In genomic region chrX:2502668-2503519, GRCh38 we compare ENCODE assay signal across 12 cellular contexts. TPM values are rescaled to one million over a fixed set of nuclear protein-coding genes. Genes with fewer than 3 reads are reported as not detected.
DNase-seq lines count a peak whose midpoint lies in the region; ATAC-seq, FAIRE-seq and TF ChIP-seq lines count a peak whose summit lies in the region.
"Had no signal": no experiment of that assay in that cellular context is flagged by ENCODE, and none has a peak within 500 bp of the region (broad histone marks: within the 10 kb centered on the region; RNA-seq: fewer than 3 reads in every experiment).

No MANE protein-coding gene starts in this region.

- no peak overlapping the region for H3K56ac ChIP-seq in mesendoderm (ENCODE audit: low read length)

- H2AFZ ChIP-seq in mammary epithelial cell (ENCODE audit: low read depth, low read length), result peak overlapping the region; percentile 8

- H3K9ac ChIP-seq in mammary epithelial cell (ENCODE audit: insufficient read depth, low read length), result no peak overlapping the region
- no peak overlapping the region for H3K9ac ChIP-seq in mesendoderm (ENCODE audit: low read length)

- H3K4me3 Mint-ChIP-seq in type B pancreatic cell, result peak overlapping the region; percentile 48

- dilution Hi-C loops in mammary epithelial cell (cut with HindIII; ENCODE audit: low sequenced_read_pairs), result no loop called here

- peaks cover 12% of the 10 kb centered on the region for H3K4me1 Mint-ChIP-seq in type B pancreatic cell (ENCODE audit: unreplicated experiment)

- no peak overlapping the region for H2BK15ac ChIP-seq in mesendoderm (replicated peaks; ENCODE audit: low read depth)

- CTCF ChIA-PET in mammary epithelial cell (lab: Charles Lee; ENCODE audit: low non-redundant PET), result no interaction called here

- H3K36me3 ChIP-seq in mammary epithelial cell (ENCODE audit: insufficient read depth, low read length) (no peaks in the 10 kb centered on the region), breast epithelium (no peaks in the 10 kb centered on the region), bronchial epithelial cell (ENCODE audit: control insufficient read depth, insufficient read depth, low read length) (no peaks in the 10 kb centered on the region), mesendoderm (ENCODE audit: control insufficient read depth, insufficient read depth, low read length) (no peaks in the 10 kb centered on the region)

- no peak overlapping the region for H3K4me2 ChIP-seq in mammary epithelial cell (ENCODE audit: insufficient read depth, low read depth, low read length)
- no peak overlapping the region for H3K4me2 ChIP-seq in mesendoderm (ENCODE audit: low read length)

- H3K79me2 ChIP-seq in mammary epithelial cell (ENCODE audit: insufficient read depth, low read length) (peaks cover 25% of the 10 kb centered on the region), mesendoderm (ENCODE audit: control insufficient read depth, insufficient read depth, low read length) (peaks cover 23% of the 10 kb centered on the region)

- peak overlapping the region; percentile 93 for H3K27ac Mint-ChIP-seq in type B pancreatic cell

- no peaks in the 10 kb centered on the region for H3K27me3 ChIP-seq in mammary epithelial cell (ENCODE audit: insufficient read depth, low read length)
- H3K27me3 ChIP-seq in breast epithelium, result no peaks in the 10 kb centered on the region
- no peaks in the 10 kb centered on the region for H3K27me3 ChIP-seq in bronchial epithelial cell (ENCODE audit: control insufficient read depth, insufficient read depth, low read length)
- H3K27me3 ChIP-seq in mesendoderm (ENCODE audit: insufficient read depth, low read length, poor library complexity), result no peaks in the 10 kb centered on the region

- TF ChIP-seq POLR2A in breast epithelium (IDR thresholded peaks at IDR 0.05), result no peak

- H3K4ac ChIP-seq in mesendoderm (ENCODE audit: low read depth, low read length), result no peak overlapping the region

- H2BK5ac ChIP-seq in mesendoderm (ENCODE audit: low read length), result no peak overlapping the region

- peak overlapping the region; percentile 43 for H3K18ac ChIP-seq in mesendoderm (ENCODE audit: low read length)

- TF ChIP-seq CTCF in mammary epithelial cell (conservative IDR thresholded peaks at IDR 0.05 in 1 of 2, IDR thresholded peaks at IDR 0.05 in 1 of 2; ENCODE audit: extremely low read depth in 1 of 2, insufficient read depth in 1 of 2, low read depth in 1 of 2, low read length in 2 of 2) (no peak), breast epithelium (IDR thresholded peaks at IDR 0.05) (no peak), bronchial epithelial cell (IDR thresholded peaks at IDR 0.05; ENCODE audit: insufficient read depth, low read length, severe bottlenecking) (no peak), type B pancreatic cell (conservative IDR thresholded peaks at IDR 0.05) (no peak)

- H3K4me3 ChIP-seq in mammary epithelial cell (replicated peaks in 1 of 3; ENCODE audit: insufficient read depth in 1 of 3, low read depth in 2 of 3, low read length in 3 of 3), result no peak overlapping the region
- no peak overlapping the region for H3K4me3 ChIP-seq in breast epithelium
- H3K4me3 ChIP-seq in bronchial epithelial cell (ENCODE audit: low read depth, low read length), result no peak overlapping the region
- no peak overlapping the region for H3K4me3 ChIP-seq in mesendoderm (ENCODE audit: low read length)

- H3K9me3 ChIP-seq in mammary epithelial cell (replicated peaks; ENCODE audit: insufficient read depth, low read length), result no peaks in the 10 kb centered on the region
- H3K9me3 ChIP-seq in breast epithelium, result no peaks in the 10 kb centered on the region

- DNase-seq in mammary epithelial cell, result no peak
- DNase-seq in breast epithelium (ENCODE audit: low spot score in 2 of 2), result no peak
- peak; percentile 28 for DNase-seq in bronchial epithelial cell (ENCODE audit: low read depth)
- no peak for DNase-seq in mesendoderm
- DNase-seq in type B pancreatic cell (ENCODE audit: extremely low spot score, unreplicated experiment), result no peak
- DNase-seq in NCI-H2196 (lab: John Stamatoyannopoulos, UW; ENCODE audit: unreplicated experiment), result no peak
- DNase-seq in germinal center (ENCODE audit: low spot score), result no peak
- DNase-seq: stimulated activated CD4-positive, alpha-beta T cell treated with anti-CD3 and anti-CD28 coated beads, Interleukin-12 subunit alpha, Interleukin-12 subunit beta, amount 100 ng/mL, for 4 hours; stimulated activated naive CD8-positive, alpha-beta T cell treated with anti-CD3 and anti-CD28 coated beads, Interleukin-15, amount 100 ng/mL, for 72 hours; T-helper 17 cell had no signal

- peaks cover 2% of the 10 kb centered on the region for H3K79me1 ChIP-seq in mesendoderm (ENCODE audit: low read length)

- WGBS in mammary epithelial cell (ENCODE audit: low coverage, missing lambda C conversion rate), result 42% methylated on average over 17 of the region's 19 CpGs
- no CpG with 5 or more reads among the region's 19 CpGs for WGBS in mesendoderm (ENCODE audit: extremely low coverage, insufficient coverage, low lambda C conversion rate)

- no peak overlapping the region for H3K23ac ChIP-seq in mesendoderm (ENCODE audit: low read length)

- H3K27me3 Mint-ChIP-seq in type B pancreatic cell, result no peaks in the 10 kb centered on the region
- H3K27me3 Mint-ChIP-seq: stimulated activated naive CD8-positive, alpha-beta T cell treated with anti-CD3 and anti-CD28 coated beads, Interleukin-15, amount 100 ng/mL, for 72 hours; T-helper 17 cell had no signal

- in situ Hi-C loops in mammary epithelial cell (cut with MboI; ENCODE audit: low sequenced_read_pairs in 2 of 2), result no loop called here

- H3K9me3 Mint-ChIP-seq in type B pancreatic cell, result no peaks in the 10 kb centered on the region
- H3K9me3 Mint-ChIP-seq: activated T-helper 2 cell treated with anti-CD3 and anti-CD28 coated beads, Interferon-gamma antibody, Interleukin-2, Interleukin-4, amounts not matched to agents 10 μg/mL and 5 μg/mL and 100 μg/mL, durations not matched to agents 14 hours and 24 hours and 36 hours; stimulated activated naive CD8-positive, alpha-beta T cell treated with anti-CD3 and anti-CD28 coated beads, Interleukin-15, amount 100 ng/mL, for 72 hours had no signal

- H2AK5ac ChIP-seq in mesendoderm (ENCODE audit: low read length), result no peak overlapping the region

- no peaks in the 10 kb centered on the region for H3K4me1 ChIP-seq in mammary epithelial cell (ENCODE audit: insufficient read depth, low read length)
- peaks cover 0 to 6% of the 10 kb centered on the region in 2 donors for H3K4me1 ChIP-seq in breast epithelium
- H3K4me1 ChIP-seq in mesendoderm (ENCODE audit: control insufficient read depth, low read depth, low read length), result no peaks in the 10 kb centered on the region

- intact Hi-C loops in mammary epithelial cell (cut with micrococcal nuclease), result no loop called here
- intact Hi-C loops in breast epithelium (cut with DNase I; ENCODE audit: low total_unique reads), result loop anchor here (5.0 kb wide), 1 partner anchor 291 kb away; no protein-coding TSS in a partner anchor

- no peak overlapping the region for H2BK120ac ChIP-seq in mesendoderm (ENCODE audit: low read depth, low read length)

- H3K36me3 Mint-ChIP-seq in type B pancreatic cell, result no peaks in the 10 kb centered on the region

- H3K27ac ChIP-seq in mammary epithelial cell (ENCODE audit: insufficient read depth, low read depth, low read length) (no peak overlapping the region), breast epithelium (peak overlapping the region in 1 of 2 donors; percentile 48), mesendoderm (ENCODE audit: low read depth, low read length) (peak overlapping the region; percentile 62)

- H4K5ac ChIP-seq in mesendoderm (ENCODE audit: low read length), result no peak overlapping the region

- BruUV-seq in mammary epithelial cell (replicated peaks; lab: Mats Ljungman, UMichigan), result no TSS peak

- ATAC-seq in HG03025 (IDR thresholded peaks at IDR 0.05; ENCODE audit: low FRiP score, unreplicated experiment), result no peak
- ATAC-seq: T-helper 17 cell had no signal

- no peaks in the 10 kb centered on the region for H4K20me1 ChIP-seq in mammary epithelial cell (ENCODE audit: insufficient read depth, low read length)

- FAIRE-seq in bronchial epithelial cell (lab: Jason Lieb, UNC), result no peak

- H4K8ac ChIP-seq in mesendoderm (ENCODE audit: low read depth, low read length), result peak overlapping the region; percentile 66

RNA-seq across cellular contexts. Expression of gene DHRSX, which starts 2.1 kb away (rescaled TPM):
- total RNA-seq in mammary epithelial cell (10 to 100 TPM; 14.3 to 21.7 TPM), breast epithelium (10 to 100 TPM; 24.3 to 39.0 (median 29.2) TPM), bronchial epithelial cell (14.1 and 19.0 TPM in 2 replicates), type B pancreatic cell (ENCODE audit: low replicate concordance) (21.0 and 34.2 TPM in 2 replicates)
- polyA plus RNA-seq in mammary epithelial cell, result 11.8 TPM
- polyA minus RNA-seq in mammary epithelial cell, result 13.0 TPM
- 15.7 TPM for polyA plus RNA-seq in mesendoderm (2013, experiment 1 of 2)
- polyA plus RNA-seq in mesendoderm (2013, experiment 2 of 2), result 15.1 TPM

RNA-seq across cellular contexts. Expression of gene ZBED1, which starts 2.1 kb away (rescaled TPM):
- total RNA-seq in mammary epithelial cell (10 to 100 TPM; 11.9 to 42.0 TPM), breast epithelium (10 to 100 TPM; 37.6 to 38.7 (median 37.6) TPM), bronchial epithelial cell (11.6 and 18.1 TPM in 2 replicates), type B pancreatic cell (ENCODE audit: low replicate concordance) (29.3 and 42.0 TPM in 2 replicates)
- 9.1 TPM for polyA plus RNA-seq in mammary epithelial cell
- 20.4 TPM for polyA minus RNA-seq in mammary epithelial cell
- 19.3 TPM for polyA plus RNA-seq in mesendoderm (2013, experiment 1 of 2)
- polyA plus RNA-seq in mesendoderm (2013, experiment 2 of 2), result 17.8 TPM
